ENCODE assay signal across 6 cellular contexts in the genomic region with DNA sequence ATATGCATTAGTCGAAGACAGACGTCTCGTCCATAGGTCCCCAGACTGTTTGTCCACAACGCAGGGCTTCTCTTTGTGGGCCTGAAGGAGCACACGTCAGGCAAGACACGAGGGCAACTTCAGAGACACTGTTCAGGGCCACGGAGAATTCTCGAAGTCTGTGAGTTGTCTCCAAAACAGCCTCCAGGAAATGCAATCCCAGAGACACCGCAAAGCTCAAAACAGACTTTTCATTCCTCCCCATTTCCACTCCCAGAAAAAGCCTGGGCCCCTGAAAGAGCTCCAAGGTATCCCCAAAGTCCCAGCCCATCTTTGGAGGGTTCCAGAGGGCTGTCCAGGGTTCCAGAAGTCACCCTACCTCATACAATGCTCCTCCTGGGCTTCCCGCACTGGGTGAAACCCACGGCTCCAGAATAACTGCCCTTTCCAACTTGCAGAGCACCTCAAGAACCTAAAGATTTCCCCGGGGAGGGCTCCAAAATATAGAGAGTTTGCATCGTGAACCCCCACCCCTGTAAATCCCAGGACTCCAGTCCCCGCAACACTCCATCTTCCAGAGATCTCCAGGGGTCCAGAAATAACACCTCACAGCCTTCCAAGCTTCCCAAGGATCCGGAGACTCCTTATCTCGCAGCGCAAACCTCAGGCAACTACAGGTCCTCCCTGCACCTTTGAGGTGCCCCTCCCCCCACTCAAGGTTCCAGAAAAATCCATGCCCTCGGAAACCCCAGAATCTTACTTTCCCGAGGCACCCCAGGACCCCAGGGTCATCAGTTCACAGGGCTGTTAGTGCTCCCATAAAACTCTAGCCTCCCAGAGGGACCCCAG. TPM values are rescaled to one million over a fixed set of nuclear protein-coding genes. Genes with fewer than 3 reads are reported as not detected.
DNase-seq lines count a peak whose midpoint lies in the region; ATAC-seq and TF ChIP-seq lines count a peak whose summit lies in the region.

No MANE protein-coding gene starts in this region.

- H3K4me3 Mint-ChIP-seq in stimulated activated memory B cell treated with anti-CD40 and anti-IgM and Interleukin-4, amounts not matched to agents 10 μg/mL and 1 μg/mL and 100 μg/mL, for 72 hours, result peak overlapping the region; percentile 100

- H4K20me1 ChIP-seq in fibroblast of lung (ENCODE audit: control insufficient read depth, extremely low read depth, insufficient read depth, low read length), result peaks cover 6% of the 10 kb centered on the region

- peaks cover 52% of the 10 kb centered on the region for H3K36me3 Mint-ChIP-seq in stimulated activated memory B cell treated with anti-CD40 and anti-IgM and Interleukin-4, amounts not matched to agents 10 μg/mL and 1 μg/mL and 100 μg/mL, for 72 hours

- H3K27me3 Mint-ChIP-seq in stimulated activated memory B cell treated with anti-CD40 and anti-IgM and Interleukin-4, amounts not matched to agents 10 μg/mL and 1 μg/mL and 100 μg/mL, for 72 hours, result no peaks in the 10 kb centered on the region

- peak; percentile 44 for DNase-seq in AG08395 (ENCODE audit: low spot score)
- no peak for DNase-seq in LNCaP clone FGC (ENCODE audit: low read depth)
- DNase-seq in fibroblast of lung (ENCODE audit: low read depth in 2 of 2), result peak; percentile 43 to 61
- no peak for DNase-seq in NCI-H2081 (lab: John Stamatoyannopoulos, UW)
- DNase-seq in GM13976 (ENCODE audit: low spot score), result no peak

- peaks cover 76% of the 10 kb centered on the region for H3K4me1 Mint-ChIP-seq in stimulated activated memory B cell treated with anti-CD40 and anti-IgM and Interleukin-4, amounts not matched to agents 10 μg/mL and 1 μg/mL and 100 μg/mL, for 72 hours

- peak overlapping the region; percentile 80 for H3K27ac ChIP-seq in fibroblast of lung (ENCODE audit: insufficient read depth, low read length)

- no peak for ATAC-seq in stimulated activated memory B cell treated with anti-CD40 and anti-IgM and Interleukin-4, amounts not matched to agents 10 μg/mL and 1 μg/mL and 100 μg/mL, for 72 hours

- H3K9me3 ChIP-seq in fibroblast of lung (ENCODE audit: control insufficient read depth, insufficient read depth, low read depth, low read length), result no peaks in the 10 kb centered on the region

- no peaks in the 10 kb centered on the region for H3K9me3 Mint-ChIP-seq in stimulated activated memory B cell treated with anti-CD40 and anti-IgM and Interleukin-4, amounts not matched to agents 10 μg/mL and 1 μg/mL and 100 μg/mL, for 72 hours

- peak overlapping the region; percentile 71 for H3K4me3 ChIP-seq in LNCaP clone FGC (ENCODE audit: low read depth, low read length)
- H3K4me3 ChIP-seq in fibroblast of lung (replicated peaks in 1 of 4; ENCODE audit: control extremely low read depth in 1 of 4, insufficient read depth in 1 of 4, low read depth in 3 of 4, low read length in 4 of 4), result peak overlapping the region in 2 of 4 experiments; percentile 35 to 38

- no peaks in the 10 kb centered on the region for H3K27me3 ChIP-seq in fibroblast of lung (ENCODE audit: control insufficient read depth, insufficient read depth, low read length)

- peaks cover 19% of the 10 kb centered on the region for H3K79me2 ChIP-seq in fibroblast of lung (ENCODE audit: control insufficient read depth, insufficient read depth, low read length)

- in situ Hi-C loops in GM13976 (cut with MboI; ENCODE audit: low sequenced_read_pairs, unreplicated experiment), result no loop called here

- peak overlapping the region; percentile 100 for H3K27ac Mint-ChIP-seq in stimulated activated memory B cell treated with anti-CD40 and anti-IgM and Interleukin-4, amounts not matched to agents 10 μg/mL and 1 μg/mL and 100 μg/mL, for 72 hours

- peaks cover 19% of the 10 kb centered on the region for H3K4me1 ChIP-seq in fibroblast of lung (ENCODE audit: control insufficient read depth, extremely low read depth, insufficient read depth, low read length)

- TF ChIP-seq CTCF in LNCaP clone FGC (IDR thresholded peaks at IDR 0.05; ENCODE audit: control insufficient read depth, extremely low read depth, insufficient read depth), result no peak
- TF ChIP-seq CTCF in fibroblast of lung (conservative IDR thresholded peaks at IDR 0.05 in 1 of 2, IDR thresholded peaks at IDR 0.05 in 1 of 2; ENCODE audit: low read depth in 1 of 2, low read length in 2 of 2), result no peak
- TF ChIP-seq CTCF in GM13976 (IDR thresholded peaks at IDR 0.05; ENCODE audit: borderline replicate concordance, control extremely low read depth, extremely low read depth, insufficient read depth, missing control alignments), result no peak

- H3K4me2 ChIP-seq in fibroblast of lung (ENCODE audit: extremely low read depth, insufficient read depth, low read length), result peak overlapping the region; percentile 75

- H2AFZ ChIP-seq in fibroblast of lung (ENCODE audit: low read length), result no peak overlapping the region

- peaks cover 22% of the 10 kb centered on the region for H3K36me3 ChIP-seq in fibroblast of lung (ENCODE audit: control insufficient read depth, insufficient read depth, low read length)

- H3K9ac ChIP-seq in fibroblast of lung (ENCODE audit: insufficient read depth, low read length), result peak overlapping the region; percentile 3

RNA-seq across cellular contexts. Expression of gene FTL, which starts 0.7 kb away (rescaled TPM):
- total RNA-seq in fibroblast of lung, result 6,440 and 8,266 TPM in 2 replicates
- polyA plus RNA-seq in fibroblast of lung, result 1,844 and 2,689 TPM in 2 replicates
- 6,095 and 7,901 TPM in 2 replicates for polyA plus RNA-seq in fibroblast of lung (2012)
- 6,558 and 6,655 TPM in 2 replicates for polyA minus RNA-seq in fibroblast of lung (ENCODE audit: low replicate concordance)

RNA-seq across cellular contexts. Expression of gene BAX, which starts 9.7 kb away (rescaled TPM):
- 106 and 194 TPM in 2 replicates for total RNA-seq in fibroblast of lung
- 70.1 and 90.3 TPM in 2 replicates for polyA plus RNA-seq in fibroblast of lung
- 213 and 301 TPM in 2 replicates for polyA plus RNA-seq in fibroblast of lung (2012)
- 129 and 283 TPM in 2 replicates for polyA minus RNA-seq in fibroblast of lung (ENCODE audit: low replicate concordance)

RNA-seq across cellular contexts. Expression of gene GYS1, which starts 28.7 kb away (rescaled TPM):
- total RNA-seq in fibroblast of lung, result 18.7 and 31.2 TPM in 2 replicates
- 42.8 and 43.0 TPM in 2 replicates for polyA plus RNA-seq in fibroblast of lung
- 49.0 and 53.8 TPM in 2 replicates for polyA plus RNA-seq in fibroblast of lung (2012)
- 160 and 250 TPM in 2 replicates for polyA minus RNA-seq in fibroblast of lung (ENCODE audit: low replicate concordance)

RNA-seq across cellular contexts. Expression of gene RUVBL2, which starts 29.3 kb away (rescaled TPM):
- total RNA-seq in fibroblast of lung, result 128 and 158 TPM in 2 replicates
- 77.6 and 157 TPM in 2 replicates for polyA plus RNA-seq in fibroblast of lung
- 88.1 and 178 TPM in 2 replicates for polyA plus RNA-seq in fibroblast of lung (2012)
- 138 and 212 TPM in 2 replicates for polyA minus RNA-seq in fibroblast of lung (ENCODE audit: low replicate concordance)

RNA-seq across cellular contexts. Expression of gene DHDH, which starts 30.9 kb away (rescaled TPM):
- 0.17 TPM in 1 of 2 replicates, not detected in the other for total RNA-seq in fibroblast of lung
- 0.08 TPM in 1 of 2 replicates, not detected in the other for polyA plus RNA-seq in fibroblast of lung
- polyA plus RNA-seq in fibroblast of lung (2012), result 0.15 and 0.21 TPM in 2 replicates
- polyA minus RNA-seq in fibroblast of lung (ENCODE audit: low replicate concordance), result not detected in 2 replicates

Comparison
In these comparisons a context has a peak if more than half of its experiments do, and no peak if none do; other contexts are left out.
1. DNase-seq: peak in AG08395 (single experiment) and fibroblast of lung (2 of 2); none in LNCaP clone FGC (single experiment), NCI-H2081 (0 of 2) and GM13976 (single experiment).